8 cellular contexts compared by ENCODE assay signal in the genomic region with DNA sequence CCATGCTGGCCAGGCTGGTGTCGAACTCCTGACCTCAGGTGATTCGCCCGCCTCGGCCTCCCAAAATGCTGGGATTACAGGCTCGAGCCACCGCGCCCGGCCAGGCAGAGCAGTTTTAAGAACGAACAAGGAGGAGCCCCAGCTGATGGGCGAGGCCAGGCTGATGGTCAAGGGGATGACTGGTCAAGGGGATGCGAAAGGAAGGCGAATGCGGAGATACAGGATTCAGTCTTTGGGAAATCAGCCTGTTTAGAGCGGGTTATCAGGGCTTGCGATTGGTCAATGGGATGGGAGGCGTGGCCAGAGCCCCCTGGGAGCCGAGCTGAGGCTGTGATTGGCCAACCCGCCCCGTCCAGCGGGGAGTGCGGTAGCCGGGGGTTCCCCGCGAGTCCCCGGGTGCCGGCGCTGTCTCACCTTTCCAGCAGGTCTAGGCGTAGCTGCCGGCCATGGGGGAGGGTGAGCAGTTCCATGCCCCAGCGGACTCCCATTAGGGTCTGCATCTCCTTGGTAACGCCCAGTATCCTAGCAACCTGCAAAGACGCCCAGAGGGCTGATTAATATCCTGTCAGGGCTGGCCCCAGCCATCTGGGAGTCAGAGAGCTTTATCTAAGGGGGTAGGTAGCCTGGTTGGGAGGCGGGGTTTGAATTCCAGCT. TPM values are rescaled to one million over a fixed set of nuclear protein-coding genes. Genes with fewer than 3 reads are reported as not detected.
DNase-seq lines count a peak whose midpoint lies in the region; ATAC-seq and TF ChIP-seq lines count a peak whose summit lies in the region.

No MANE protein-coding gene starts in this region.

- peaks cover 23% of the 10 kb centered on the region for H3K36me3 Mint-ChIP-seq in memory B cell
- peaks cover 39% of the 10 kb centered on the region for H3K36me3 Mint-ChIP-seq in activated CD8-positive, alpha-beta memory T cell treated with anti-CD3 and anti-CD28 coated beads, Interleukin-2, amount 10 ng/mL, durations not matched to agents 7 days and 5 days

- H3K4me1 Mint-ChIP-seq in memory B cell = no peaks in the 10 kb centered on the region
- H3K4me1 Mint-ChIP-seq in activated CD8-positive, alpha-beta memory T cell treated with anti-CD3 and anti-CD28 coated beads, Interleukin-2, amount 10 ng/mL, durations not matched to agents 7 days and 5 days = peaks cover 4% of the 10 kb centered on the region

- peak overlapping the region; percentile 64 for H3K27ac Mint-ChIP-seq in memory B cell
- no peak overlapping the region for H3K27ac Mint-ChIP-seq in activated CD8-positive, alpha-beta memory T cell treated with anti-CD3 and anti-CD28 coated beads, Interleukin-2, amount 10 ng/mL, durations not matched to agents 7 days and 5 days

- ATAC-seq in memory B cell (ENCODE audit: low read depth) (no peak), HG03457 (IDR thresholded peaks at IDR 0.05; ENCODE audit: unreplicated experiment) (no peak), HG03045 (IDR thresholded peaks at IDR 0.05; ENCODE audit: unreplicated experiment) (no peak)
- ATAC-seq in activated CD8-positive, alpha-beta memory T cell treated with anti-CD3 and anti-CD28 coated beads, Interleukin-2, amount 10 ng/mL, durations not matched to agents 7 days and 5 days = no peak

- TF ChIP-seq CTCF in BJ (IDR thresholded peaks at IDR 0.05; ENCODE audit: insufficient read depth, low read depth, low read length) (no peak), NB4 (IDR thresholded peaks at IDR 0.05; ENCODE audit: low read depth, low read length) (no peak)

- peaks cover 4% of the 10 kb centered on the region for H3K27me3 ChIP-seq in BJ (ENCODE audit: control insufficient read depth, insufficient read depth, low read length)

- TF ChIP-seq POLR2A in NB4 (IDR thresholded peaks at IDR 0.05; ENCODE audit: extremely low read depth, insufficient read length) = no peak

- H3K4me3 ChIP-seq in BJ (ENCODE audit: low read depth, low read length) (peak overlapping the region; percentile 34), NB4 (ENCODE audit: low read depth, low read length) (no peak overlapping the region)

- CTCF ChIA-PET in BJ (lab: Yijun Ruan, JAX) = interaction anchor here (1.2 to 6.5 kb wide), 7 partner anchors 8 to 178 kb away, joined by 3 to 44 read pairs (median 8); partner anchors contain the start of genes CDK9 and TOR2A
- CTCF ChIA-PET in activated CD8-positive, alpha-beta memory T cell treated with anti-CD3 and anti-CD28 coated beads, Interleukin-2, amount 10 ng/mL, durations not matched to agents 7 days and 5 days (lab: Charles Lee) = interaction anchor here (1.2 to 3.4 kb wide), 5 partner anchors 22 to 127 kb away, joined by 3 to 14 read pairs (median 5); no protein-coding TSS in a partner anchor

- no peaks in the 10 kb centered on the region for H3K9me3 Mint-ChIP-seq in memory B cell
- H3K9me3 Mint-ChIP-seq in activated CD8-positive, alpha-beta memory T cell treated with anti-CD3 and anti-CD28 coated beads, Interleukin-2, amount 10 ng/mL, durations not matched to agents 7 days and 5 days (ENCODE audit: low read depth) = no peaks in the 10 kb centered on the region

- POLR2A ChIA-PET in BJ (lab: Charles Lee) = interaction anchor here (0.6 kb wide), 1 partner anchor 29 kb away, joined by 14 read pairs; no protein-coding TSS in a partner anchor

- no peaks in the 10 kb centered on the region for H3K27me3 Mint-ChIP-seq in memory B cell
- no peaks in the 10 kb centered on the region for H3K27me3 Mint-ChIP-seq in activated CD8-positive, alpha-beta memory T cell treated with anti-CD3 and anti-CD28 coated beads, Interleukin-2, amount 10 ng/mL, durations not matched to agents 7 days and 5 days

- DNase-seq in BJ (ENCODE audit: low read depth) = peak; percentile 35
- peak; percentile 33 for DNase-seq in NB4 (ENCODE audit: low read depth)
- DNase-seq in cerebellum (ENCODE audit: low spot score) = peak; percentile 91
- DNase-seq in memory B cell (ENCODE audit: low spot score in 2 of 2) = no peak
- no peak for DNase-seq in activated CD8-positive, alpha-beta memory T cell treated with anti-CD3 and anti-CD28 coated beads, Interleukin-2, amount 10 ng/mL, durations not matched to agents 7 days and 5 days
- DNase-seq in stimulated activated CD8-positive, alpha-beta memory T cell treated with anti-CD3 and anti-CD28 coated beads, Interleukin-4, amount 100 ng/mL, for 48 hours = no peak

- no peaks in the 10 kb centered on the region for H3K36me3 ChIP-seq in BJ (ENCODE audit: control insufficient read depth, insufficient read depth, low read length)

- H3K4me3 Mint-ChIP-seq in memory B cell = no peak overlapping the region
- no peak overlapping the region for H3K4me3 Mint-ChIP-seq in activated CD8-positive, alpha-beta memory T cell treated with anti-CD3 and anti-CD28 coated beads, Interleukin-2, amount 10 ng/mL, durations not matched to agents 7 days and 5 days

RNA-seq across cellular contexts. Expression of gene TOR2A, which starts 7.5 kb away (rescaled TPM):
- 4.8 and 8.0 TPM in 2 replicates for polyA plus RNA-seq in BJ (2011; rRNA removed)
- 3.0 and 5.8 TPM in 2 replicates for polyA minus RNA-seq in BJ (2011; rRNA and poly(A)+ RNA removed)
- total RNA-seq in cerebellum = 8.3 TPM
- total RNA-seq in activated CD8-positive, alpha-beta memory T cell treated with anti-CD3 and anti-CD28 coated beads, Interleukin-2, amount 10 ng/mL, durations not matched to agents 7 days and 5 days = 10 to 100 TPM; 24.1 to 26.8 TPM

RNA-seq across cellular contexts. Expression of gene TTC16, which starts 26.7 kb away (rescaled TPM):
- polyA plus RNA-seq in BJ (2011; rRNA removed) = 0.02 and 0.07 TPM in 2 replicates
- polyA minus RNA-seq in BJ (2011; rRNA and poly(A)+ RNA removed) = not detected in 2 replicates
- total RNA-seq in cerebellum = not detected
- 1 to 10 TPM; 1.2 to 5.2 TPM for total RNA-seq in activated CD8-positive, alpha-beta memory T cell treated with anti-CD3 and anti-CD28 coated beads, Interleukin-2, amount 10 ng/mL, durations not matched to agents 7 days and 5 days

RNA-seq across cellular contexts. Expression of gene PTRH1, which starts 27.1 kb away (rescaled TPM):
- polyA plus RNA-seq in BJ (2011; rRNA removed) = 14.6 and 21.1 TPM in 2 replicates
- polyA minus RNA-seq in BJ (2011; rRNA and poly(A)+ RNA removed) = 2.7 and 3.7 TPM in 2 replicates
- total RNA-seq in cerebellum = 9.8 TPM
- 10 to 100 TPM; 12.5 to 14.4 TPM for total RNA-seq in activated CD8-positive, alpha-beta memory T cell treated with anti-CD3 and anti-CD28 coated beads, Interleukin-2, amount 10 ng/mL, durations not matched to agents 7 days and 5 days

RNA-seq across cellular contexts. Expression of gene CFAP157, which starts 35.8 kb away (rescaled TPM):
- 0.11 TPM in 1 of 2 replicates, not detected in the other for polyA plus RNA-seq in BJ (2011; rRNA removed)
- polyA minus RNA-seq in BJ (2011; rRNA and poly(A)+ RNA removed) = not detected in 2 replicates
- 0.27 TPM for total RNA-seq in cerebellum
- not detected for total RNA-seq in activated CD8-positive, alpha-beta memory T cell treated with anti-CD3 and anti-CD28 coated beads, Interleukin-2, amount 10 ng/mL, durations not matched to agents 7 days and 5 days

RNA-seq across cellular contexts. Expression of gene SH2D3C, which starts 35.9 kb away (rescaled TPM):
- 0.04 and 0.06 TPM in 2 replicates for polyA plus RNA-seq in BJ (2011; rRNA removed)
- 0.21 TPM in 1 of 2 replicates, not detected in the other for polyA minus RNA-seq in BJ (2011; rRNA and poly(A)+ RNA removed)
- 8.5 TPM for total RNA-seq in cerebellum
- total RNA-seq in activated CD8-positive, alpha-beta memory T cell treated with anti-CD3 and anti-CD28 coated beads, Interleukin-2, amount 10 ng/mL, durations not matched to agents 7 days and 5 days = 10 to 100 TPM; 75.2 to 87.8 TPM

Comparison
In these comparisons a context has a peak if more than half of its experiments do, and no peak if none do; other contexts are left out.
1. DNase-seq: peak in BJ (single experiment), NB4 (single experiment) and cerebellum (single experiment); none in memory B cell (0 of 2), activated CD8-positive, alpha-beta memory T cell treated with anti-CD3 and anti-CD28 coated beads, Interleukin-2, amount 10 ng/mL, durations not matched to agents 7 days and 5 days (single experiment) and stimulated activated CD8-positive, alpha-beta memory T cell treated with anti-CD3 and anti-CD28 coated beads, Interleukin-4, amount 100 ng/mL, for 48 hours (single experiment).